Comparison of ENCODE assay signal across 23 cellular contexts in genomic region chr2:73759904-73760303, GRCh38. TPM values are rescaled to one million over a fixed set of nuclear protein-coding genes. Genes with fewer than 3 reads are reported as not detected.
"Had no signal": no experiment of that assay in that cellular context is flagged by ENCODE, and none has a peak within 500 bp of the region (broad histone marks: within the 10 kb centered on the region; RNA-seq: fewer than 3 reads in every experiment).

No MANE protein-coding gene starts in this region.

- H3K79me2 ChIP-seq: hepatocyte had no signal

- ATAC-seq: activated naive CD4-positive, alpha-beta T cell treated with anti-CD3 and anti-CD28 coated beads, Interleukin-2, amount 50 U/mL, for 72 hours; effector memory CD8-positive, alpha-beta T cell; natural killer cell treated with Interleukin-12 subunit alpha and Interleukin-12 subunit beta and Interleukin-15 and Interleukin-18, amount 100 ng/mL, for 72 hours; WTC11 had no signal

- H3K27ac ChIP-seq: brain microvascular endothelial cell, esophagus squamous epithelium, hepatocyte, ovary, psoas muscle, thoracic aorta, vagina had no signal

- DNase-seq: activated T-cell treated with anti-CD3 and anti-CD28 coated beads, Interleukin-2, amount 50 U/mL, for 1 hour; aorta; central memory CD4-positive, alpha-beta T cell; effector memory CD8-positive, alpha-beta T cell; esophagus squamous epithelium; immature natural killer cell; left ventricle myocardium superior; mammary epithelial cell; psoas muscle; stimulated activated CD4-positive, alpha-beta T cell treated with anti-CD3 and anti-CD28 coated beads, Interleukin-4, amount 100 ng/mL, for 24 hours; stimulated activated naive CD4-positive, alpha-beta T cell treated with Interleukin-2 at 50 U/mL for 16 hours had no signal

- H3K9me3 ChIP-seq: esophagus squamous epithelium, ovary, psoas muscle, right atrium auricular region, thoracic aorta, vagina had no signal

- H2AFZ ChIP-seq: hepatocyte had no signal

- H3K4me2 ChIP-seq: hepatocyte had no signal

- H3K4me3 ChIP-seq: dorsolateral prefrontal cortex, esophagus squamous epithelium, hepatocyte, ovary, psoas muscle, right atrium auricular region, thoracic aorta, vagina had no signal

- H3K27me3 ChIP-seq: brain microvascular endothelial cell, dorsolateral prefrontal cortex, esophagus squamous epithelium, hepatocyte, ovary, right atrium auricular region, vagina had no signal

- H3K36me3 ChIP-seq: ovary had no signal

RNA-seq across cellular contexts. Expression of gene C2orf78, which starts 24.1 kb away (rescaled TPM):
- total RNA-seq: activated naive CD4-positive, alpha-beta T cell treated with anti-CD3 and anti-CD28 coated beads, Interleukin-2, amount 50 U/mL, for 72 hours; aorta; dorsolateral prefrontal cortex; esophagus squamous epithelium; hepatocyte; left ventricle myocardium superior; mammary epithelial cell; natural killer cell treated with Interleukin-12 subunit alpha and Interleukin-12 subunit beta and Interleukin-15 and Interleukin-18, amount 100 ng/mL, for 72 hours; ovary; psoas muscle; right atrium auricular region; T-helper 2 cell treated with Interferon-gamma antibody and Interleukin-4, amounts not matched to agents 100 ng/mL and 5 ng/mL, for 36 hours; thoracic aorta; vagina had no signal
- polyA plus RNA-seq: adipose tissue, aorta, hepatocyte, immature natural killer cell, ovary, psoas muscle had no signal
